Comparison of ENCODE assay signal across 19 cellular contexts in the genomic region with DNA sequence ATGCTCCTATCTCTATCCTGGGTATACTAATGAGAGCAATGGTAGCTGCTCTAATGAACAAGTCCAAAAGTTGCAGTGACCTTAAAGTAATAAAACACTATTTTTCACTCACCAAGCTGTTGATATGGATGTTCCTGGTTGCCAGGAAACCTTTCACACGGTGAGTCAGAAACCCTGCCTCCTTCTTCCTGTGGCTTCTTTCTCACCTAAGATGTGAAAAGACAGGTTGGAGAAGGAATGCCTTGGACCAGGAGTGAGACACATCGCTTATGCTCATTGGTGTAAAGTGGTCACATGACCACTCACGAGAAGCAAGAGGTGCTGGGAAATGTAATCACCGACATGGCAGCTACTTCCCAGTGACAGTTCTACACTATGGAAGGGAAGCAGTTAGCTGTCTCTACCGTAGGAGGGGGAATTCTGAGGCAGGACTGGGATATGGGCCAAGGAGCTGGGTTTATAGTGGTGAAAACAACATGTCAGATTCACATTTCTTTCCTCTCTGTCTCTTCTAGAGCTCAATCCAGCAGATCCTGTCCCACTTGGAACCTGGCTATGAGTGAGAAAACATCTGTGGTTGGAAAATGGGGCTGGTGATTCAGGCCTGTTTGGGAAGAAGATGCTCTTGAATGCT.
DNase-seq lines count a peak whose midpoint lies in the region; ATAC-seq and TF ChIP-seq lines count a peak whose summit lies in the region.
"Had no signal": no experiment of that assay in that cellular context is flagged by ENCODE, and none has a peak within 500 bp of the region (broad histone marks: within the 10 kb centered on the region; RNA-seq: fewer than 3 reads in every experiment).

No MANE protein-coding gene starts in this region.

- H3K36me3 ChIP-seq in GM23248 (ENCODE audit: low read depth) (no peaks in the 10 kb centered on the region), RWPE2 (ENCODE audit: low read depth) (no peaks in the 10 kb centered on the region)
- H3K36me3 ChIP-seq: Peyer's patch had no signal

- H4K20me1 ChIP-seq in GM23248 (ENCODE audit: insufficient read depth) = no peaks in the 10 kb centered on the region

- no peaks in the 10 kb centered on the region for H3K9me2 ChIP-seq in GM23248 (ENCODE audit: insufficient read depth)

- peak overlapping the region; percentile 19 for H3K27ac ChIP-seq in GM23248
- H3K27ac ChIP-seq in RWPE2 (ENCODE audit: poor library complexity, severe bottlenecking) = no peak overlapping the region

- ATAC-seq in RWPE2 (ENCODE audit: low read depth) = peak; percentile 68; the same call in 2 of the 3 replicates
- ATAC-seq: activated CD8-positive, alpha-beta memory T cell treated with anti-CD3 and anti-CD28 coated beads, Interleukin-2, amount 10 ng/mL, durations not matched to agents 7 days and 5 days; CD8-positive, alpha-beta T cell; left lobe of liver; natural killer cell; T-cell had no signal

- H3K4me2 ChIP-seq in GM23248 (ENCODE audit: unreplicated experiment) = no peak overlapping the region

- in situ Hi-C loops in GM23248 (cut with MboI) = no loop called here

- no peak overlapping the region for H3K9ac ChIP-seq in GM23248

- peak; percentile 56 for DNase-seq in GM23248
- no peak for DNase-seq in RWPE2 (ENCODE audit: low spot score)
- peak; percentile 33 for DNase-seq in fibroblast of pulmonary artery (ENCODE audit: low read depth)
- peak; percentile 14 for DNase-seq in skeletal muscle cell (ENCODE audit: low read depth)
- DNase-seq in stimulated activated CD4-positive, alpha-beta T cell treated with anti-CD3 and anti-CD28 coated beads, Interleukin-1b, Interleukin-23, amount 100 ng/mL, for 48 hours = no peak
- DNase-seq in Ammon's horn (ENCODE audit: low spot score) = no peak
- no peak for DNase-seq in DMS 273 treated with DMSO at 0.1 percent for 48 hours (lab: John Stamatoyannopoulos, UW)
- no peak for DNase-seq in ureter (ENCODE audit: low spot score)
- DNase-seq: activated B cell treated with CpG ODN at 0.5 μM for 24 hours; activated CD8-positive, alpha-beta memory T cell treated with anti-CD3 and anti-CD28 coated beads, Interleukin-2, amount 10 ng/mL, durations not matched to agents 7 days and 5 days; activated naive CD4-positive, alpha-beta T cell; CD8-positive, alpha-beta T cell; natural killer cell; NCI-H1436 treated with DMSO at 0.1 percent for 48 hours; NCI-H526; stimulated activated CD4-positive, alpha-beta T cell treated with anti-CD3 and anti-CD28 coated beads, Interleukin-4, amount 100 ng/mL, for 1 hour; T-cell had no signal

- no peaks in the 10 kb centered on the region for H3K9me3 ChIP-seq in GM23248 (ENCODE audit: low read depth)
- no peaks in the 10 kb centered on the region for H3K9me3 ChIP-seq in RWPE2 (ENCODE audit: severe bottlenecking)
- H3K9me3 ChIP-seq: Peyer's patch had no signal

- H3K79me2 ChIP-seq in GM23248 (ENCODE audit: insufficient read depth) = no peaks in the 10 kb centered on the region

- H3K4me1 ChIP-seq in GM23248 (ENCODE audit: insufficient read depth) (peaks cover 15% of the 10 kb centered on the region), RWPE2 (ENCODE audit: insufficient read depth, poor library complexity, severe bottlenecking) (no peaks in the 10 kb centered on the region)
- H3K4me1 ChIP-seq: Peyer's patch had no signal

- no peak overlapping the region for H2AFZ ChIP-seq in GM23248

- peaks cover 13% of the 10 kb centered on the region for H3F3A ChIP-seq in GM23248 (ENCODE audit: insufficient read depth)

- TF ChIP-seq CTCF in RWPE2 (IDR thresholded peaks at IDR 0.05; ENCODE audit: poor library complexity, severe bottlenecking) = no peak
- TF ChIP-seq CTCF in fibroblast of pulmonary artery (IDR thresholded peaks at IDR 0.05; ENCODE audit: low read length, missing control alignments) = no peak

- H3K27me3 ChIP-seq in GM23248 (replicated peaks; ENCODE audit: insufficient read depth) (no peaks in the 10 kb centered on the region), RWPE2 (ENCODE audit: insufficient read depth, poor library complexity, severe bottlenecking) (no peaks in the 10 kb centered on the region)
- H3K27me3 ChIP-seq: Peyer's patch had no signal

- no peak overlapping the region for H3K4me3 ChIP-seq in GM23248
- no peak overlapping the region for H3K4me3 ChIP-seq in RWPE2 (ENCODE audit: severe bottlenecking)
- no peak overlapping the region for H3K4me3 ChIP-seq in fibroblast of pulmonary artery (replicated peaks; ENCODE audit: low read depth, low read length)
- no peak overlapping the region for H3K4me3 ChIP-seq in skeletal muscle cell (ENCODE audit: low read depth, low read length)
- H3K4me3 ChIP-seq: Peyer's patch had no signal

- 35 to 38% methylated on average over 5 of the region's 5 CpGs for WGBS in GM23248 (ENCODE audit: low coverage in 1 of 2, low lambda C conversion rate in 2 of 2, missing lambda C conversion rate in 2 of 2), 2 experiments

Comparison
In these comparisons a context has a peak if more than half of its experiments do, and no peak if none do; other contexts are left out.
1. DNase-seq: peak in GM23248 (single experiment), fibroblast of pulmonary artery (single experiment) and skeletal muscle cell (single experiment); none in RWPE2 (single experiment), stimulated activated CD4-positive, alpha-beta T cell treated with anti-CD3 and anti-CD28 coated beads, Interleukin-1b, Interleukin-23, amount 100 ng/mL, for 48 hours (single experiment), Ammon's horn (single experiment), DMS 273 treated with DMSO at 0.1 percent for 48 hours (single experiment) and ureter (single experiment).